In the genomic region with DNA sequence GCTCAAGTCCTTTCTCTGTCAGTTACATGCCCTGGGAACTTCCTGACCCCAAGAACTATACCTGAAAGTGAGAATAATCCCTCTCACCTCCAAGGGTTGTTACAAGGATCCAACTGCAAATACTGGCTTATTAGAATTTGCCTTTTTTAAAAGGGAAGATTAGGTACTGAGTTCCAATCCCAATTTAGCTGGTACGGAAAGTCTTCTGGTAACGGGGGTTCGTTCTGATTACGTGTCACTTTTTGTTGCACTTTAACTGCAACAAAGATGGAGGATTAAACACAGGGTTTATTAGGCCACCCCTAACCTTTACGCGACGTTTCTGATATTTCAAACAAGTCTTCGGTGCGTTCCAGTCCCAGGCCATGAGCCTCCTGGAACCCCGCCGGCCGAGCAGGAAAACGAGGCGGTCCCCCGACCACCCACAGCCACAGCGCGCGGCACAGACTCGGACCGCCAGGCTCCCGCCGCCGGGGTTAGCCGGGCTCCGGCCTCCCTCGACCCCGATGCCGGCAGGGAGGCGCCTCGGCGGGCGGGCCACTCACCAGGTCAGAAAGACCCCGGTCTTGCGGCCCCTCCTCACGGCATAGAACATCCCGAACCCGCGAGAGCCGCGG, we compare ENCODE assay signal across 1 cellular context.
TF ChIP-seq lines count a peak whose summit lies in the region.

No MANE protein-coding gene starts in this region.

TF ChIP-seq in GM12878, 131 proteins besides CTCF, POLR2A, EP300 and RAD21:
- TF ChIP-seq SPI1 (IDR thresholded peaks at IDR 0.05; ENCODE audit: borderline replicate concordance, insufficient read depth, low read depth, low read length) (no peak), JUND (IDR thresholded peaks at IDR 0.05; ENCODE audit: low read depth, low read length) (0 out of 2 replicates have a peak, but pooled peaks have one; percentile 23), CHD1 (IDR thresholded peaks at IDR 0.05; ENCODE audit: low read depth, low read length) (0 out of 2 replicates have a peak, but pooled peaks have one; percentile 79), KAT2A (conservative IDR thresholded peaks at IDR 0.05; ENCODE audit: control insufficient read depth, low read depth, low read length) (no peak), IKZF2 (IDR thresholded peaks at IDR 0.05) (no peak), LARP7 (IDR thresholded peaks at IDR 0.05) (0 out of 2 replicates have a peak, but pooled peaks have one; percentile 80), MXI1 (IDR thresholded peaks at IDR 0.05; ENCODE audit: low read depth, low read length) (no peak), RELA (IDR thresholded peaks at IDR 0.05; ENCODE audit: borderline replicate concordance, partially characterized antibody) (peak; percentile 38), STAT1 (conservative IDR thresholded peaks at IDR 0.05) (0 out of 2 replicates have a peak, but pooled peaks have one; percentile 21), GATAD2B (conservative IDR thresholded peaks at IDR 0.05; ENCODE audit: low read depth) (peak; percentile 33), CBFB (IDR thresholded peaks at IDR 0.05; ENCODE audit: low read depth) (no peak), ASH2L (IDR thresholded peaks at IDR 0.05; ENCODE audit: borderline replicate concordance, low read depth) (0 out of 2 replicates have a peak, but pooled peaks have one; percentile 50), ZNF217 (IDR thresholded peaks at IDR 0.05) (no peak)
- TF ChIP-seq, protein P1, sequence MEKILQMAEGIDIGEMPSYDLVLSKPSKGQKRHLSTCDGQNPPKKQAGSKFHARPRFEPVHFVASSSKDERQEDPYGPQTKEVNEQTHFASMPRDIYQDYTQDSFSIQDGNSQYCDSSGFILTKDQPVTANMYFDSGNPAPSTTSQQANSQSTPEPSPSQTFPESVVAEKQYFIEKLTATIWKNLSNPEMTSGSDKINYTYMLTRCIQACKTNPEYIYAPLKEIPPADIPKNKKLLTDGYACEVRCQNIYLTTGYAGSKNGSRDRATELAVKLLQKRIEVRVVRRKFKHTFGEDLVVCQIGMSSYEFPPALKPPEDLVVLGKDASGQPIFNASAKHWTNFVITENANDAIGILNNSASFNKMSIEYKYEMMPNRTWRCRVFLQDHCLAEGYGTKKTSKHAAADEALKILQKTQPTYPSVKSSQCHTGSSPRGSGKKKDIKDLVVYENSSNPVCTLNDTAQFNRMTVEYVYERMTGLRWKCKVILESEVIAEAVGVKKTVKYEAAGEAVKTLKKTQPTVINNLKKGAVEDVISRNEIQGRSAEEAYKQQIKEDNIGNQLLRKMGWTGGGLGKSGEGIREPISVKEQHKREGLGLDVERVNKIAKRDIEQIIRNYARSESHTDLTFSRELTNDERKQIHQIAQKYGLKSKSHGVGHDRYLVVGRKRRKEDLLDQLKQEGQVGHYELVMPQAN (conservative IDR thresholded peaks at IDR 0.05) = peak; percentile 91; the same call in 1 of the 2 replicates
